ENCODE assay signal across 18 cellular contexts in the genomic region with DNA sequence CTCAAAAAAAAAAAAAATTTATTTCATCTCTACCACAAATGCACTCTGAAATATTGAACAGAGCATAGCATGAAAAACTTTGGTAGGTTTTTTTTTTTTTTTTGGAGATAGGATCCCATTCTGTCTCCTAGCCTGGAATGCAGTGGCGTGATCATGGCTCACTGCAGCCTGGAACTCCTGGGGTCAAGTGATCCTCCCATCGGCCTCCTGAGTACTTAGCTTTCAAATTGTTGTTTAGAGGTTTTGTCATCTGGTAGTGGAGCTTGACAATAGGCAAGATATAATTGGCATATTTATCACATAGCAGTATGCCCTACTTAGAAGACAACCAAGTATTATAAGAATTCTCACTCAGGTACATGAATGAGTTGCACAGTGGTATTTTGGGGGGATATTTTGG.
"Had no signal": no experiment of that assay in that cellular context is flagged by ENCODE, and none has a peak within 500 bp of the region (broad histone marks: within the 10 kb centered on the region; RNA-seq: fewer than 3 reads in every experiment).

No MANE protein-coding gene starts in this region.

- H3K27ac Mint-ChIP-seq: activated T-cell treated with anti-CD3 and anti-CD28 coated beads, Interleukin-2, amount 50 U/mL, for 72 hours; naive thymus-derived CD4-positive, alpha-beta T cell had no signal

- H3K9me3 ChIP-seq: left lung, sigmoid colon, spleen, transverse colon, vagina had no signal

- H3K4me1 ChIP-seq: left lung, sigmoid colon, spleen, vagina had no signal

- DNase-seq: activated CD4-positive, alpha-beta T cell treated with anti-CD3 and anti-CD28 coated beads, Interleukin-2, amount 50 U/mL, for 4 hours; activated gamma-delta T cell; activated T-cell treated with anti-CD3 and anti-CD28 coated beads, Interleukin-2, amount 50 U/mL, for 72 hours; central memory CD4-positive, alpha-beta T cell; dorsolateral prefrontal cortex; kidney; left lung; mesenchymal stem cell; naive thymus-derived CD4-positive, alpha-beta T cell; sigmoid colon; spleen; stimulated activated naive CD8-positive, alpha-beta T cell treated with anti-CD3 and anti-CD28 coated beads, Interleukin-15, Interleukin-2, amounts not matched to agents 100 U/mL and 50 U/mL, for 24 hours; substantia nigra; transverse colon; WERI-Rb-1 had no signal

- FAIRE-seq: colon, kidney had no signal

- H3K4me3 Mint-ChIP-seq: activated T-cell treated with anti-CD3 and anti-CD28 coated beads, Interleukin-2, amount 50 U/mL, for 72 hours; naive thymus-derived CD4-positive, alpha-beta T cell had no signal

- H3K4me3 ChIP-seq: left lung, sigmoid colon, spleen, transverse colon, vagina had no signal

- H3K36me3 ChIP-seq: sigmoid colon, transverse colon, WERI-Rb-1 had no signal

- H3K36me3 Mint-ChIP-seq: activated naive CD4-positive, alpha-beta T cell treated with anti-CD3 and anti-CD28 coated beads, Interleukin-2, amount 50 U/mL, for 72 hours had no signal

- ATAC-seq: activated naive CD4-positive, alpha-beta T cell treated with anti-CD3 and anti-CD28 coated beads, Interleukin-2, amount 50 U/mL, for 72 hours; left lung; naive thymus-derived CD4-positive, alpha-beta T cell; stimulated activated naive CD8-positive, alpha-beta T cell treated with anti-CD3 and anti-CD28 coated beads, Interleukin-15, Interleukin-2, amounts not matched to agents 100 U/mL and 50 U/mL, for 24 hours had no signal

- H3K27me3 ChIP-seq: dorsolateral prefrontal cortex, left lung, sigmoid colon, spleen, transverse colon, vagina had no signal

- H3K27ac ChIP-seq: left lung, sigmoid colon, spleen, transverse colon, vagina, WERI-Rb-1 had no signal

- H3K9me3 Mint-ChIP-seq: activated naive CD4-positive, alpha-beta T cell treated with anti-CD3 and anti-CD28 coated beads, Interleukin-2, amount 50 U/mL, for 72 hours; activated T-cell treated with anti-CD3 and anti-CD28 coated beads, Interleukin-2, amount 50 U/mL, for 72 hours; naive thymus-derived CD4-positive, alpha-beta T cell had no signal
